ENCODE assay signal across 12 cellular contexts in the genomic region with DNA sequence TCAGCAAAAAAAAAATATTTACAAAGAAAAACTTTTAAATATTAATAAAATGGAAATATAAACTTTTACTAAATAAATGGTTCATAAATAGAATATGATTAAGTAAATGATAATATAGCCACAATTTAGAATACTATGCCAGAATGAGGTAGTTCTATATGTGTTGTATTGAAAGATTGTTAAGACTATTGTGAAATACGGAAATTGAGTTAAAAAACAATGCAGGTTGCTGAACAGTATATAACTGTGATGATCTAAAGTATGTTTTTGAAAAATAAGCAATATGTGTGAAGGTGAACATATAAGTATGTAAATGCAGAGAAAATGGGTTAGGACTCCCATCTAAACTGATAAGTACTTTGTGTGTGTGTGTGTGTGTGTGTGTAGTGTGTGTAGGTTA. TPM values are rescaled to one million over a fixed set of nuclear protein-coding genes. Genes with fewer than 3 reads are reported as not detected.
DNase-seq lines count a peak whose midpoint lies in the region; ATAC-seq and TF ChIP-seq lines count a peak whose summit lies in the region.
"Had no signal": no experiment of that assay in that cellular context is flagged by ENCODE, and none has a peak within 500 bp of the region (broad histone marks: within the 10 kb centered on the region; RNA-seq: fewer than 3 reads in every experiment).

No MANE protein-coding gene starts in this region.

- H3K36me3 ChIP-seq in HUES48 (ENCODE audit: control insufficient read depth, insufficient read depth, low read length) (peaks cover 43% of the 10 kb centered on the region), ascending aorta (peaks cover 34 to 40% of the 10 kb centered on the region in 2 donors), hepatocyte (replicated peaks; ENCODE audit: insufficient read depth, low read depth) (no peaks in the 10 kb centered on the region), gastrocnemius medialis (peaks cover 0 to 43% of the 10 kb centered on the region in 2 donors)

- peaks cover 23% of the 10 kb centered on the region for H3K79me2 ChIP-seq in hepatocyte

- H3K9ac ChIP-seq in HUES48 (ENCODE audit: low read depth, low read length), result no peak overlapping the region

- no peak overlapping the region for H2AFZ ChIP-seq in hepatocyte

- in situ Hi-C loops in gastrocnemius medialis (cut with MboI; ENCODE audit: low sequenced_read_pairs in 4 of 4), result no loop called here

- no peaks in the 10 kb centered on the region for H4K20me1 ChIP-seq in hepatocyte (ENCODE audit: insufficient read depth, poor library complexity, severe bottlenecking)

- H3K9me3 ChIP-seq in HUES48 (ENCODE audit: control insufficient read depth, insufficient read depth, low read length) (no peaks in the 10 kb centered on the region), ascending aorta (peaks cover 0 to 22% of the 10 kb centered on the region in 2 donors), hepatocyte (ENCODE audit: low read depth) (no peaks in the 10 kb centered on the region), gastrocnemius medialis (no peaks in the 10 kb centered on the region)
- H3K9me3 ChIP-seq: MG63 had no signal

- ATAC-seq in gastrocnemius medialis, result no peak
- ATAC-seq in GM18520 (IDR thresholded peaks at IDR 0.05; ENCODE audit: unreplicated experiment), result no peak
- no peak for ATAC-seq in HG03457 (IDR thresholded peaks at IDR 0.05; ENCODE audit: unreplicated experiment)

- H3K4me1 ChIP-seq in HUES48 (ENCODE audit: control insufficient read depth, insufficient read depth, low read length), result peaks cover 5% of the 10 kb centered on the region; the same call in 1 of the 2 replicates
- no peaks in the 10 kb centered on the region for H3K4me1 ChIP-seq in ascending aorta
- peaks cover 8% of the 10 kb centered on the region for H3K4me1 ChIP-seq in hepatocyte (ENCODE audit: insufficient read depth)
- H3K4me1 ChIP-seq in gastrocnemius medialis, result peaks cover 7 to 17% of the 10 kb centered on the region in 2 donors

- TF ChIP-seq POLR2A in gastrocnemius medialis (IDR thresholded peaks at IDR 0.05), result no peak

- DNase-seq in ascending aorta (ENCODE audit: low spot score in 2 of 2) (no peak), hepatocyte (ENCODE audit: low spot score) (no peak), gastrocnemius medialis (no peak)
- DNase-seq in activated effector memory CD4-positive, alpha-beta T cell treated with anti-CD3 and anti-CD28 coated beads, Interleukin-2, amount 50 U/mL, for 16 hours, result no peak
- no peak for DNase-seq in activated CD4-positive, CD25-positive, alpha-beta regulatory T cell treated with anti-CD3 and anti-CD28 coated beads, Interleukin-2, amount 50 U/mL, for 72 hours
- DNase-seq: activated CD4-positive, alpha-beta T cell treated with anti-CD3 and anti-CD28 coated beads, Interleukin-2, amount 10 ng/mL, durations not matched to agents 7 days and 5 days; CD8-positive, alpha-beta memory T cell; MG63; T-helper 1 cell had no signal

- intact Hi-C loops in ascending aorta (cut with DNase I), result no loop called here
- intact Hi-C loops in gastrocnemius medialis (cut with DNase I; ENCODE audit: low total_unique reads), result loop anchor here (2.0 kb wide), 1 partner anchor 111 kb away; a partner anchor contains a TSS

- no peaks in the 10 kb centered on the region for H3K27me3 ChIP-seq in HUES48 (ENCODE audit: control insufficient read depth, insufficient read depth, low read length)
- no peaks in the 10 kb centered on the region for H3K27me3 ChIP-seq in ascending aorta
- H3K27me3 ChIP-seq in hepatocyte, result no peaks in the 10 kb centered on the region
- no peaks in the 10 kb centered on the region for H3K27me3 ChIP-seq in gastrocnemius medialis
- H3K27me3 ChIP-seq: MG63 had no signal

- peak overlapping the region; percentile 81 for H3K4me2 ChIP-seq in hepatocyte

- H3K4me3 ChIP-seq in HUES48 (ENCODE audit: low read depth, low read length) (peak overlapping the region; percentile 98), ascending aorta (peak overlapping the region; percentile 79 to 87), hepatocyte (peak overlapping the region; percentile 90), gastrocnemius medialis (peak overlapping the region; percentile 77 to 92 (median 84))

- H3K27ac ChIP-seq in HUES48 (ENCODE audit: low read depth, low read length) (no peak overlapping the region), ascending aorta (no peak overlapping the region), hepatocyte (no peak overlapping the region), gastrocnemius medialis (no peak overlapping the region)

- TF ChIP-seq CTCF in ascending aorta (IDR thresholded peaks at IDR 0.05) (no peak), hepatocyte (IDR thresholded peaks at IDR 0.05; ENCODE audit: poor library complexity) (no peak), gastrocnemius medialis (IDR thresholded peaks at IDR 0.05 in 4 of 5, conservative IDR thresholded peaks at IDR 0.05 in 1 of 5) (no peak)

- H3K9me2 ChIP-seq in hepatocyte (replicated peaks; ENCODE audit: insufficient read depth), result no peaks in the 10 kb centered on the region

- WGBS in hepatocyte (ENCODE audit: low lambda C conversion rate, missing lambda C conversion rate), result 90% methylated on average over 1 of the region's 1 CpG

RNA-seq across cellular contexts. Expression of a gene that starts 1.2 kb away (rescaled TPM):
- 4.8 TPM for total RNA-seq in ascending aorta
- total RNA-seq in hepatocyte, result 9.6 and 15.3 TPM in 2 replicates
- 3.4 and 4.2 TPM in 2 replicates for polyA plus RNA-seq in hepatocyte
- 1 to 10 TPM; 2.6 to 8.1 (median 5.3) TPM for total RNA-seq in gastrocnemius medialis

RNA-seq across cellular contexts. Expression of a gene that starts 24.9 kb away (rescaled TPM):
- total RNA-seq in ascending aorta (18.1 TPM), hepatocyte (17.1 and 17.5 TPM in 2 replicates), gastrocnemius medialis (10 to 100 TPM; 14.3 to 21.5 (median 19.6) TPM)
- polyA plus RNA-seq in hepatocyte, result 5.3 and 7.1 TPM in 2 replicates
